Comparison of ENCODE assay signal across 21 cellular contexts in genomic region chr1:150094734-150095133, GRCh38.
"Had no signal": no experiment of that assay in that cellular context is flagged by ENCODE, and none has a peak within 500 bp of the region (broad histone marks: within the 10 kb centered on the region; RNA-seq: fewer than 3 reads in every experiment).

No MANE protein-coding gene starts in this region.

- H3K9me3 ChIP-seq: pancreas, suprapubic skin, tibial nerve, upper lobe of right lung, vagina had no signal

- H3K4me1 ChIP-seq: pancreas, suprapubic skin, tibial nerve, upper lobe of right lung, vagina had no signal

- H3K9me3 Mint-ChIP-seq: natural killer cell treated with Interleukin-12 subunit alpha and Interleukin-12 subunit beta and Interleukin-15 and Interleukin-18, amount 100 ng/mL, for 72 hours had no signal

- H3K27me3 Mint-ChIP-seq: natural killer cell treated with Interleukin-12 subunit alpha and Interleukin-12 subunit beta and Interleukin-15 and Interleukin-18, amount 100 ng/mL, for 72 hours; progenitor cell of endocrine pancreas had no signal

- H3K36me3 Mint-ChIP-seq: natural killer cell treated with Interleukin-12 subunit alpha and Interleukin-12 subunit beta and Interleukin-15 and Interleukin-18, amount 100 ng/mL, for 72 hours had no signal

- H3K4me3 ChIP-seq: hepatocyte, lung, pancreas, suprapubic skin, tibial nerve, upper lobe of right lung, vagina had no signal

- ATAC-seq: foreskin keratinocyte; left colon; left ventricle myocardium superior; natural killer cell treated with Interleukin-12 subunit alpha and Interleukin-12 subunit beta and Interleukin-15 and Interleukin-18, amount 100 ng/mL, for 72 hours; pancreas; right cardiac atrium; upper lobe of right lung had no signal

- H3K4me3 Mint-ChIP-seq: natural killer cell treated with Interleukin-12 subunit alpha and Interleukin-12 subunit beta and Interleukin-15 and Interleukin-18, amount 100 ng/mL, for 72 hours had no signal

- H3K27me3 ChIP-seq: foreskin keratinocyte, hepatocyte, pancreas, suprapubic skin, tibial nerve, upper lobe of right lung, vagina had no signal

- H3K27ac Mint-ChIP-seq: natural killer cell treated with Interleukin-12 subunit alpha and Interleukin-12 subunit beta and Interleukin-15 and Interleukin-18, amount 100 ng/mL, for 72 hours; progenitor cell of endocrine pancreas had no signal

- DNase-seq: dermis blood vessel endothelial cell; foreskin keratinocyte; head of caudate nucleus; left colon; left ventricle myocardium superior; mesenchymal stem cell; midbrain; occipital lobe; pancreas; right cardiac atrium; small intestine; stimulated activated CD4-positive, alpha-beta T cell treated with anti-CD3 and anti-CD28 coated beads, Interleukin-12 subunit alpha, Interleukin-12 subunit beta, amount 100 ng/mL, for 4 hours; stimulated activated naive CD4-positive, alpha-beta T cell treated with Interleukin-2 at 50 U/mL for 16 hours; upper lobe of right lung had no signal

- H3K27ac ChIP-seq: foreskin keratinocyte, hepatocyte, pancreas, suprapubic skin, tibial nerve, upper lobe of right lung, vagina had no signal
